21 cellular contexts compared by ENCODE assay signal in the genomic region with DNA sequence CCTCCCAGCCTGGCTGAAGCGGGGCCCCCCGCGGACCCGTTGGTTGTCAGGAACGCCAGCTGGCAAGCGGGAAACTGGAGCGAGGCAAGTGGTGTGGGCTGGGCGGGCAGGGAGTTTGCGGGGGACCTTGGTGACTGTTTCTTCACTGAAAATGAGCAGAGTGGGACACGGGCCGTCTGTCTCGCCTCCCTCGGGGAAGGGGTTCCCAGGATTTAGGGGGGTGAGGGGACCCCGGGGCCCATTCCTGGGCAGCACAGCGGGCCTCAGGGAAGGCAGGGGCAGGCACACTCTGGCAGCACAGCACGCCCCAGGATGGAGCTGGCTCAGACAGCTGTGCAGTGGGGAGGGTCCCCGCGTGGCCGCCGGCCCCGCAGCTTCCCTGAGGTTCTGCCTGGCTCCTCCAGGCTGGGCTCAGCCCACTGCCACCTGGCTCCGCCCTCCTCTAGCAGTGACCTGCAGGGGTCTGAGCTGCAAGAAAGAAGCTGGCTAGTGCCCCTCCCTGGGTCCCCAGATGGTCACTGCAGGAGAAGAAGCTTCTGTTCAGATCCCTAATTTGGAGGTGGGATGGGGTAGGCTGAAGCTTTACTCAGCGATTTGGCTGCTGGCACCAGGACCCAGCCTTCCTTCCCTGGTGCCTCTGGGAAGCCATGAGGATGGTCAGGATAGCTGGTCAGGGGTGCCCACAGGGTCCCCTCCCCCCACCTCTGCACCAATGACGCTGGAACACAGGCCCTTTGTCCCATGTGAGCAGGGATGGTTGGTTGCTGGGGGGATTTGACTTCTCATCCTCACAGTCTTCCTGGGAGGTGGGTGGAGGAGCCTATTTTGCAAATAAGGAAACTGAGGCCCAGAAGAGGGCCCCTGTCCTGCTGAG.
DNase-seq lines count a peak whose midpoint lies in the region; ATAC-seq lines count a peak whose summit lies in the region.
"Had no signal": no experiment of that assay in that cellular context is flagged by ENCODE, and none has a peak within 500 bp of the region (broad histone marks: within the 10 kb centered on the region; RNA-seq: fewer than 3 reads in every experiment).

No MANE protein-coding gene starts in this region.

- ATAC-seq in GM18907 (IDR thresholded peaks at IDR 0.05; ENCODE audit: unreplicated experiment) = no peak
- ATAC-seq: activated T-cell treated with anti-CD3 and anti-CD28 coated beads, Interleukin-2, amount 50 U/mL, for 4 hours; stimulated activated memory B cell treated with anti-CD40 and anti-IgM and Interleukin-4, amounts not matched to agents 10 μg/mL and 1 μg/mL and 100 μg/mL, for 72 hours had no signal

- DNase-seq in NCI-H82 (lab: John Stamatoyannopoulos, UW) = peak; percentile 25
- DNase-seq in NCI-H82 treated with DMSO at 0.1 percent for 48 hours (lab: John Stamatoyannopoulos, UW; ENCODE audit: unreplicated experiment) = no peak
- peak; percentile 14 for DNase-seq in NCI-H2107 treated with DMSO at 0.1 percent for 48 hours (lab: John Stamatoyannopoulos, UW; ENCODE audit: unreplicated experiment)
- DNase-seq in iPS-NIHi11 (ENCODE audit: low spot score) = peak; percentile 43
- peak; percentile 65 for DNase-seq in retina
- no peak for DNase-seq in MV-4-11 (lab: John Stamatoyannopoulos, UW)
- no peak for DNase-seq in activated CD4-positive, alpha-beta T cell treated with anti-CD3 and anti-CD28 coated beads for 1 hour
- DNase-seq: activated CD4-positive, alpha-beta T cell treated with anti-CD3 and anti-CD28 coated beads for 48 hours; activated naive CD4-positive, alpha-beta T cell treated with Interleukin-2 at 50 U/mL for 16 hours; activated T-cell treated with anti-CD3 and anti-CD28 coated beads, Interleukin-2, amount 50 U/mL, for 4 hours; amniotic stem cell; BE2C; DND-41; HCEC 1CT; kidney; mammary epithelial cell; NCI-H1092 treated with DMSO at 0.1 percent for 48 hours; NCI-H187 treated with DMSO at 0.1 percent for 48 hours; stimulated activated CD4-positive, alpha-beta T cell treated with anti-CD3 and anti-CD28 coated beads, Interleukin-4, amount 100 ng/mL, for 1 hour had no signal

Comparison
In these comparisons a context has a peak if more than half of its experiments do, and no peak if none do; other contexts are left out.
1. DNase-seq: peak in NCI-H82 (single experiment), NCI-H2107 treated with DMSO at 0.1 percent for 48 hours (single experiment), iPS-NIHi11 (single experiment) and retina (single experiment); none in NCI-H82 treated with DMSO at 0.1 percent for 48 hours (single experiment), MV-4-11 (single experiment) and activated CD4-positive, alpha-beta T cell treated with anti-CD3 and anti-CD28 coated beads for 1 hour (single experiment).